ENCODE assay signal across 1 cellular context in the genomic region with DNA sequence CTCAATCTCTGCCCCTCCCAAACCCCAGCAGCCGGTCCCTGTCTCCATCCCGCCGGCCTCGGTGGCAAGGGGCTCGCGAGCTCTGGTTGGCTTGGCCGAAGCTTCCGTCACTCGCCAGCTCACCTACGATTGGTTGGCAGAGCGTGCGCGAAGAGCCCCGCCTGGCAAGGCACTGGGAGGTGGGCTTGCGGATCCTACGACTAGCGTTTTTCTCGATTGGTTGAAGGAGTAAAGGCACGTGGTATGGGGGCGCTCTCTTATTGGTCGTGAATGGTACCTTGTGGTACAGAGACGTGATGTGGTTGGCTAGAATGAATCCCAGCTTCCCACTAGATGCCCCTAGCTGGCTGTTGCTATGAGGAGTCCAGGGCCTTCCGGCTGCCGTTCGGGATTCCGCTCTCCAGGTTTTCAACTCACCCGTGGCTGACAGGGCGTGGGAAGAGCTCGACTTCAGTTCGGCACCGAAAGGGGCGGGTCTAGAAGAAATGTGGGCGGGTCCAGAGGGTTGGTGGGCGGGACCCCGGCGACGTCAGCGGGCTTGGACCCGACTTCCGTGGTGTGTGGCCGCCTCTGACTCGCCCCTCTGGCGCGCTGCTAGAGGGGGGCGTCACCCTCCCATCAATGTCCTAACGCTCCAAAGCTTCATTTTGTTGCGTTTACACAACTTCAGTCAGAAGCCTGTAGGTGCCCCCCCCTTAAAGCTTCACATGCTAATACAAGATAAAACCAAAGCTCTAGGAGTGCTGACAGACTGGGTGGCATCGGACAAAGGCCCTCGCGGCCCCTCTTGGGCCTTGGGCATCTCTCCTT.
TF ChIP-seq lines count a peak whose summit lies in the region.

No MANE protein-coding gene starts in this region.

TF ChIP-seq in HepG2, 621 proteins besides CTCF, POLR2A, EP300 and RAD21 (continued from another document and continues in another):
- TF ChIP-seq, protein P1, sequence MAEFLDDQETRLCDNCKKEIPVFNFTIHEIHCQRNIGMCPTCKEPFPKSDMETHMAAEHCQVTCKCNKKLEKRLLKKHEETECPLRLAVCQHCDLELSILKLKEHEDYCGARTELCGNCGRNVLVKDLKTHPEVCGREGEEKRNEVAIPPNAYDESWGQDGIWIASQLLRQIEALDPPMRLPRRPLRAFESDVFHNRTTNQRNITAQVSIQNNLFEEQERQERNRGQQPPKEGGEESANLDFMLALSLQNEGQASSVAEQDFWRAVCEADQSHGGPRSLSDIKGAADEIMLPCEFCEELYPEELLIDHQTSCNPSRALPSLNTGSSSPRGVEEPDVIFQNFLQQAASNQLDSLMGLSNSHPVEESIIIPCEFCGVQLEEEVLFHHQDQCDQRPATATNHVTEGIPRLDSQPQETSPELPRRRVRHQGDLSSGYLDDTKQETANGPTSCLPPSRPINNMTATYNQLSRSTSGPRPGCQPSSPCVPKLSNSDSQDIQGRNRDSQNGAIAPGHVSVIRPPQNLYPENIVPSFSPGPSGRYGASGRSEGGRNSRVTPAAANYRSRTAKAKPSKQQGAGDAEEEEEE (CRISPR knock-in tag; IDR thresholded peaks at IDR 0.05; ENCODE audit: borderline replicate concordance) = no peak
- TF ChIP-seq, protein P2, sequence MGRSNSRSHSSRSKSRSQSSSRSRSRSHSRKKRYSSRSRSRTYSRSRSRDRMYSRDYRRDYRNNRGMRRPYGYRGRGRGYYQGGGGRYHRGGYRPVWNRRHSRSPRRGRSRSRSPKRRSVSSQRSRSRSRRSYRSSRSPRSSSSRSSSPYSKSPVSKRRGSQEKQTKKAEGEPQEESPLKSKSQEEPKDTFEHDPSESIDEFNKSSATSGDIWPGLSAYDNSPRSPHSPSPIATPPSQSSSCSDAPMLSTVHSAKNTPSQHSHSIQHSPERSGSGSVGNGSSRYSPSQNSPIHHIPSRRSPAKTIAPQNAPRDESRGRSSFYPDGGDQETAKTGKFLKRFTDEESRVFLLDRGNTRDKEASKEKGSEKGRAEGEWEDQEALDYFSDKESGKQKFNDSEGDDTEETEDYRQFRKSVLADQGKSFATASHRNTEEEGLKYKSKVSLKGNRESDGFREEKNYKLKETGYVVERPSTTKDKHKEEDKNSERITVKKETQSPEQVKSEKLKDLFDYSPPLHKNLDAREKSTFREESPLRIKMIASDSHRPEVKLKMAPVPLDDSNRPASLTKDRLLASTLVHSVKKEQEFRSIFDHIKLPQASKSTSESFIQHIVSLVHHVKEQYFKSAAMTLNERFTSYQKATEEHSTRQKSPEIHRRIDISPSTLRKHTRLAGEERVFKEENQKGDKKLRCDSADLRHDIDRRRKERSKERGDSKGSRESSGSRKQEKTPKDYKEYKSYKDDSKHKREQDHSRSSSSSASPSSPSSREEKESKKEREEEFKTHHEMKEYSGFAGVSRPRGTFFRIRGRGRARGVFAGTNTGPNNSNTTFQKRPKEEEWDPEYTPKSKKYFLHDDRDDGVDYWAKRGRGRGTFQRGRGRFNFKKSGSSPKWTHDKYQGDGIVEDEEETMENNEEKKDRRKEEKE (IDR thresholded peaks at IDR 0.05) = no peak
- TF ChIP-seq ESRRA (CRISPR knock-in tag; IDR thresholded peaks at IDR 0.05; ENCODE audit: low read depth) (no peak), ZNF335 (CRISPR knock-in tag; IDR thresholded peaks at IDR 0.05) (no peak), ZNF274 (CRISPR knock-in tag; IDR thresholded peaks at IDR 0.05) (no peak), MZF1 (CRISPR knock-in tag; IDR thresholded peaks at IDR 0.05; ENCODE audit: borderline replicate concordance) (no peak), GABPB1 (CRISPR knock-in tag; IDR thresholded peaks at IDR 0.05) (peak; percentile 87), ZSCAN22 (CRISPR knock-in tag; IDR thresholded peaks at IDR 0.05) (no peak), ZBTB34 (CRISPR knock-in tag; IDR thresholded peaks at IDR 0.05) (no peak), NFYB (CRISPR knock-in tag; IDR thresholded peaks at IDR 0.05) (peak; percentile 95), ZNF644 (CRISPR knock-in tag; IDR thresholded peaks at IDR 0.05; ENCODE audit: low read depth) (no peak), SETDB1 (CRISPR knock-in tag; IDR thresholded peaks at IDR 0.05; ENCODE audit: borderline replicate concordance) (no peak), ZNF691 (CRISPR knock-in tag; IDR thresholded peaks at IDR 0.05; ENCODE audit: borderline replicate concordance, low read depth) (peak; percentile 39; the same call in 1 of the 2 replicates), ZSCAN21 (CRISPR knock-in tag; IDR thresholded peaks at IDR 0.05; ENCODE audit: borderline replicate concordance) (peak; percentile 72; the same call in 1 of the 2 replicates), ELF3 (CRISPR knock-in tag; IDR thresholded peaks at IDR 0.05) (peak; percentile 78), JUND (CRISPR knock-in tag; IDR thresholded peaks at IDR 0.05) (no peak), ZNF891 (CRISPR knock-in tag; IDR thresholded peaks at IDR 0.05) (no peak), ZNF546 (CRISPR knock-in tag; conservative IDR thresholded peaks at IDR 0.05) (no peak), ZSCAN29 (CRISPR knock-in tag; conservative IDR thresholded peaks at IDR 0.05) (no peak), ZMAT3 (CRISPR knock-in tag; conservative IDR thresholded peaks at IDR 0.05) (0 out of 2 replicates have a peak, but pooled peaks have one; percentile 84), RFXANK (CRISPR knock-in tag; IDR thresholded peaks at IDR 0.05) (peak; percentile 99), TSC22D2 (CRISPR knock-in tag; IDR thresholded peaks at IDR 0.05; ENCODE audit: borderline replicate concordance) (no peak), PRMT3 (CRISPR knock-in tag; IDR thresholded peaks at IDR 0.05; ENCODE audit: borderline replicate concordance, low read depth) (no peak), ZNF614 (CRISPR knock-in tag; IDR thresholded peaks at IDR 0.05; ENCODE audit: borderline replicate concordance) (no peak), SMAD1 (CRISPR knock-in tag; IDR thresholded peaks at IDR 0.05; ENCODE audit: borderline replicate concordance, low read depth) (no peak), PHF21A (CRISPR knock-in tag; IDR thresholded peaks at IDR 0.05) (peak; percentile 100), ZNF598 (CRISPR knock-in tag; IDR thresholded peaks at IDR 0.05; ENCODE audit: borderline replicate concordance) (no peak), SALL1 (CRISPR knock-in tag; IDR thresholded peaks at IDR 0.05) (peak; percentile 57), ZNF652 (CRISPR knock-in tag; IDR thresholded peaks at IDR 0.05; ENCODE audit: borderline replicate concordance, low read depth) (no peak), ZNF747 (CRISPR knock-in tag; IDR thresholded peaks at IDR 0.05; ENCODE audit: borderline replicate concordance) (peak; percentile 81; the same call in 1 of the 2 replicates), U2AF1 (optimal IDR thresholded peaks at IDR 0.05; ENCODE audit: low read depth, low read length) (peak; percentile 46), NCOA1 (CRISPR knock-in tag; IDR thresholded peaks at IDR 0.05) (no peak), RCOR2 (CRISPR knock-in tag; IDR thresholded peaks at IDR 0.05) (0 out of 2 replicates have a peak, but pooled peaks have one; percentile 19)
- TF ChIP-seq, protein P3, sequence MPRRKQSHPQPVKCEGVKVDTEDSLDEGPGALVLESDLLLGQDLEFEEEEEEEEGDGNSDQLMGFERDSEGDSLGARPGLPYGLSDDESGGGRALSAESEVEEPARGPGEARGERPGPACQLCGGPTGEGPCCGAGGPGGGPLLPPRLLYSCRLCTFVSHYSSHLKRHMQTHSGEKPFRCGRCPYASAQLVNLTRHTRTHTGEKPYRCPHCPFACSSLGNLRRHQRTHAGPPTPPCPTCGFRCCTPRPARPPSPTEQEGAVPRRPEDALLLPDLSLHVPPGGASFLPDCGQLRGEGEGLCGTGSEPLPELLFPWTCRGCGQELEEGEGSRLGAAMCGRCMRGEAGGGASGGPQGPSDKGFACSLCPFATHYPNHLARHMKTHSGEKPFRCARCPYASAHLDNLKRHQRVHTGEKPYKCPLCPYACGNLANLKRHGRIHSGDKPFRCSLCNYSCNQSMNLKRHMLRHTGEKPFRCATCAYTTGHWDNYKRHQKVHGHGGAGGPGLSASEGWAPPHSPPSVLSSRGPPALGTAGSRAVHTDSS (CRISPR knock-in tag; conservative IDR thresholded peaks at IDR 0.05) = no peak
- TF ChIP-seq, protein P4, sequence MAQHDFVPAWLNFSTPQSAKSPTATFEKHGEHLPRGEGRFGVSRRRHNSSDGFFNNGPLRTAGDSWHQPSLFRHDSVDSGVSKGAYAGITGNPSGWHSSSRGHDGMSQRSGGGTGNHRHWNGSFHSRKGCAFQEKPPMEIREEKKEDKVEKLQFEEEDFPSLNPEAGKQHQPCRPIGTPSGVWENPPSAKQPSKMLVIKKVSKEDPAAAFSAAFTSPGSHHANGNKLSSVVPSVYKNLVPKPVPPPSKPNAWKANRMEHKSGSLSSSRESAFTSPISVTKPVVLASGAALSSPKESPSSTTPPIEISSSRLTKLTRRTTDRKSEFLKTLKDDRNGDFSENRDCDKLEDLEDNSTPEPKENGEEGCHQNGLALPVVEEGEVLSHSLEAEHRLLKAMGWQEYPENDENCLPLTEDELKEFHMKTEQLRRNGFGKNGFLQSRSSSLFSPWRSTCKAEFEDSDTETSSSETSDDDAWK (CRISPR knock-in tag; IDR thresholded peaks at IDR 0.05) = no peak
- TF ChIP-seq, protein P5, sequence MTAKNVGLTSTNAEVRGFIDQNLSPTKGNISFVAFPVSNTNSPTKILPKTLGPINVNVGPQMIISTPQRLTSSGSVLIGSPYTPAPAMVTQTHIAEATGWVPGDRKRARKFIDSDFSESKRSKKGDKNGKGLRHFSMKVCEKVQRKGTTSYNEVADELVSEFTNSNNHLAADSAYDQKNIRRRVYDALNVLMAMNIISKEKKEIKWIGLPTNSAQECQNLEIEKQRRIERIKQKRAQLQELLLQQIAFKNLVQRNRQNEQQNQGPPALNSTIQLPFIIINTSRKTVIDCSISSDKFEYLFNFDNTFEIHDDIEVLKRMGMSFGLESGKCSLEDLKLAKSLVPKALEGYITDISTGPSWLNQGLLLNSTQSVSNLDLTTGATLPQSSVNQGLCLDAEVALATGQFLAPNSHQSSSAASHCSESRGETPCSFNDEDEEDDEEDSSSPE (CRISPR knock-in tag; IDR thresholded peaks at IDR 0.05) = peak; percentile 58
- TF ChIP-seq, protein P6, sequence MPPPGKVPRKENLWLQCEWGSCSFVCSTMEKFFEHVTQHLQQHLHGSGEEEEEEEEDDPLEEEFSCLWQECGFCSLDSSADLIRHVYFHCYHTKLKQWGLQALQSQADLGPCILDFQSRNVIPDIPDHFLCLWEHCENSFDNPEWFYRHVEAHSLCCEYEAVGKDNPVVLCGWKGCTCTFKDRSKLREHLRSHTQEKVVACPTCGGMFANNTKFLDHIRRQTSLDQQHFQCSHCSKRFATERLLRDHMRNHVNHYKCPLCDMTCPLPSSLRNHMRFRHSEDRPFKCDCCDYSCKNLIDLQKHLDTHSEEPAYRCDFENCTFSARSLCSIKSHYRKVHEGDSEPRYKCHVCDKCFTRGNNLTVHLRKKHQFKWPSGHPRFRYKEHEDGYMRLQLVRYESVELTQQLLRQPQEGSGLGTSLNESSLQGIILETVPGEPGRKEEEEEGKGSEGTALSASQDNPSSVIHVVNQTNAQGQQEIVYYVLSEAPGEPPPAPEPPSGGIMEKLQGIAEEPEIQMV (CRISPR knock-in tag; IDR thresholded peaks at IDR 0.05; ENCODE audit: low read depth) = no peak
- TF ChIP-seq, protein P7, sequence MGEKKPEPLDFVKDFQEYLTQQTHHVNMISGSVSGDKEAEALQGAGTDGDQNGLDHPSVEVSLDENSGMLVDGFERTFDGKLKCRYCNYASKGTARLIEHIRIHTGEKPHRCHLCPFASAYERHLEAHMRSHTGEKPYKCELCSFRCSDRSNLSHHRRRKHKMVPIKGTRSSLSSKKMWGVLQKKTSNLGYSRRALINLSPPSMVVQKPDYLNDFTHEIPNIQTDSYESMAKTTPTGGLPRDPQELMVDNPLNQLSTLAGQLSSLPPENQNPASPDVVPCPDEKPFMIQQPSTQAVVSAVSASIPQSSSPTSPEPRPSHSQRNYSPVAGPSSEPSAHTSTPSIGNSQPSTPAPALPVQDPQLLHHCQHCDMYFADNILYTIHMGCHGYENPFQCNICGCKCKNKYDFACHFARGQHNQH (CRISPR knock-in tag; IDR thresholded peaks at IDR 0.05) = peak; percentile 44; the same call in 1 of the 2 replicates
- TF ChIP-seq, protein P8, sequence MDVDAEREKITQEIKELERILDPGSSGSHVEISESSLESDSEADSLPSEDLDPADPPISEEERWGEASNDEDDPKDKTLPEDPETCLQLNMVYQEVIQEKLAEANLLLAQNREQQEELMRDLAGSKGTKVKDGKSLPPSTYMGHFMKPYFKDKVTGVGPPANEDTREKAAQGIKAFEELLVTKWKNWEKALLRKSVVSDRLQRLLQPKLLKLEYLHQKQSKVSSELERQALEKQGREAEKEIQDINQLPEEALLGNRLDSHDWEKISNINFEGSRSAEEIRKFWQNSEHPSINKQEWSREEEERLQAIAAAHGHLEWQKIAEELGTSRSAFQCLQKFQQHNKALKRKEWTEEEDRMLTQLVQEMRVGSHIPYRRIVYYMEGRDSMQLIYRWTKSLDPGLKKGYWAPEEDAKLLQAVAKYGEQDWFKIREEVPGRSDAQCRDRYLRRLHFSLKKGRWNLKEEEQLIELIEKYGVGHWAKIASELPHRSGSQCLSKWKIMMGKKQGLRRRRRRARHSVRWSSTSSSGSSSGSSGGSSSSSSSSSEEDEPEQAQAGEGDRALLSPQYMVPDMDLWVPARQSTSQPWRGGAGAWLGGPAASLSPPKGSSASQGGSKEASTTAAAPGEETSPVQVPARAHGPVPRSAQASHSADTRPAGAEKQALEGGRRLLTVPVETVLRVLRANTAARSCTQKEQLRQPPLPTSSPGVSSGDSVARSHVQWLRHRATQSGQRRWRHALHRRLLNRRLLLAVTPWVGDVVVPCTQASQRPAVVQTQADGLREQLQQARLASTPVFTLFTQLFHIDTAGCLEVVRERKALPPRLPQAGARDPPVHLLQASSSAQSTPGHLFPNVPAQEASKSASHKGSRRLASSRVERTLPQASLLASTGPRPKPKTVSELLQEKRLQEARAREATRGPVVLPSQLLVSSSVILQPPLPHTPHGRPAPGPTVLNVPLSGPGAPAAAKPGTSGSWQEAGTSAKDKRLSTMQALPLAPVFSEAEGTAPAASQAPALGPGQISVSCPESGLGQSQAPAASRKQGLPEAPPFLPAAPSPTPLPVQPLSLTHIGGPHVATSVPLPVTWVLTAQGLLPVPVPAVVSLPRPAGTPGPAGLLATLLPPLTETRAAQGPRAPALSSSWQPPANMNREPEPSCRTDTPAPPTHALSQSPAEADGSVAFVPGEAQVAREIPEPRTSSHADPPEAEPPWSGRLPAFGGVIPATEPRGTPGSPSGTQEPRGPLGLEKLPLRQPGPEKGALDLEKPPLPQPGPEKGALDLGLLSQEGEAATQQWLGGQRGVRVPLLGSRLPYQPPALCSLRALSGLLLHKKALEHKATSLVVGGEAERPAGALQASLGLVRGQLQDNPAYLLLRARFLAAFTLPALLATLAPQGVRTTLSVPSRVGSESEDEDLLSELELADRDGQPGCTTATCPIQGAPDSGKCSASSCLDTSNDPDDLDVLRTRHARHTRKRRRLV (CRISPR knock-in tag; IDR thresholded peaks at IDR 0.05) = no peak
